In genomic region chr16:23209606-23210005, GRCh38 we compare ENCODE assay signal across 39 cellular contexts. TPM values are rescaled to one million over a fixed set of nuclear protein-coding genes. Genes with fewer than 3 reads are reported as not detected.
"Had no signal": no experiment of that assay in that cellular context is flagged by ENCODE, and none has a peak within 500 bp of the region (broad histone marks: within the 10 kb centered on the region; RNA-seq: fewer than 3 reads in every experiment).

No MANE protein-coding gene starts in this region.

- H3K4me1 Mint-ChIP-seq: activated CD4-positive, alpha-beta T cell treated with anti-CD3 and anti-CD28 coated beads, Interleukin-2, amount 10 ng/mL, durations not matched to agents 24 days and 14 days; activated naive CD8-positive, alpha-beta T cell treated with anti-CD3 and anti-CD28 coated beads for 36 hours; activated T-helper 17 cell treated with anti-CD3 and anti-CD28 coated beads, Interleukin-2, amount 50 U/mL, for 72 hours; central memory CD8-positive, alpha-beta T cell had no signal

- DNase-seq: activated B cell treated with CpG ODN at 0.5 μM for 24 hours; activated CD4-positive, alpha-beta memory T cell treated with anti-CD3 and anti-CD28 coated beads for 36 hours; activated CD4-positive, alpha-beta T cell treated with anti-CD3 and anti-CD28 coated beads for 4 hours; activated CD4-positive, alpha-beta T cell treated with anti-CD3 and anti-CD28 coated beads, Interleukin-2, amount 10 ng/mL, durations not matched to agents 24 days and 14 days; activated CD4-positive, alpha-beta T cell treated with anti-CD3 and anti-CD28 coated beads, Interleukin-2, amount 50 U/mL, for 1 hour; activated CD4-positive, alpha-beta T cell treated with anti-CD3 and anti-CD28 coated beads, Interleukin-2, amount 50 U/mL, for 4 hours; activated CD4-positive, CD25-positive, alpha-beta regulatory T cell treated with anti-CD3 and anti-CD28 coated beads, Interleukin-2, amount 50 U/mL, for 72 hours; activated CD8-positive, alpha-beta memory T cell treated with anti-CD3 and anti-CD28 coated beads, Interleukin-2, amount 50 U/mL, for 4 hours; activated CD8-positive, alpha-beta T cell treated with anti-CD3 and anti-CD28 coated beads for 36 hours; activated effector memory CD4-positive, alpha-beta T cell treated with anti-CD3 and anti-CD28 coated beads, Interleukin-2, amount 50 U/mL, for 16 hours; activated gamma-delta T cell treated with Interleukin-2 at 50 U/mL for 16 hours; activated naive CD4-positive, alpha-beta T cell; activated naive CD4-positive, alpha-beta T cell treated with anti-CD3 and anti-CD28 coated beads for 36 hours; activated naive CD4-positive, alpha-beta T cell treated with anti-CD3 and anti-CD28 coated beads, Interleukin-2, amount 50 U/mL, for 16 hours; activated naive CD8-positive, alpha-beta T cell treated with anti-CD3 and anti-CD28 coated beads for 36 hours; activated T-cell treated with anti-CD3 and anti-CD28 coated beads for 4 hours; activated T-cell treated with anti-CD3 and anti-CD28 coated beads, Interleukin-2, amount 50 U/mL, for 1 hour; activated T-cell treated with anti-CD3 and anti-CD28 coated beads, Interleukin-2, amount 50 U/mL, for 4 hours; activated T-cell treated with anti-CD3 and anti-CD28 coated beads, Interleukin-2, amount 50 U/mL, for 72 hours; amygdala; anterior cingulate cortex; caudate nucleus; SW 1271; T-helper 1 cell; T-helper 2 cell; T-helper 9 cell had no signal

- H3K27ac Mint-ChIP-seq: activated B cell treated with CpG ODN at 0.5 μM for 24 hours; activated CD4-positive, alpha-beta memory T cell treated with anti-CD3 and anti-CD28 coated beads for 36 hours; activated CD4-positive, alpha-beta T cell treated with anti-CD3 and anti-CD28 coated beads, Interleukin-2, amount 10 ng/mL, durations not matched to agents 24 days and 14 days; activated CD8-positive, alpha-beta T cell treated with anti-CD3 and anti-CD28 coated beads for 36 hours; activated naive CD4-positive, alpha-beta T cell treated with anti-CD3 and anti-CD28 coated beads for 36 hours; activated naive CD4-positive, alpha-beta T cell treated with anti-CD3 and anti-CD28 coated beads, Interleukin-2, amount 50 U/mL, for 72 hours; activated naive CD8-positive, alpha-beta T cell treated with anti-CD3 and anti-CD28 coated beads for 36 hours; activated T-cell treated with anti-CD3 and anti-CD28 coated beads, Interleukin-2, amount 50 U/mL, for 72 hours; activated T-helper 1 cell treated with anti-CD3 and anti-CD28 coated beads, Interleukin-12 subunit alpha, Interleukin-12 subunit beta, Interleukin-2, Interleukin-4 antibody, amounts not matched to agents 30 ng/mL and 10 ng/mL and 1 ng/mL, durations not matched to agents 14 hours and 24 hours and 36 hours; activated T-helper 17 cell treated with anti-CD3 and anti-CD28 coated beads, Interleukin-2, amount 50 U/mL, for 72 hours; brain; T-helper 1 cell treated with Interleukin-12 subunit alpha and Interleukin-12 subunit beta and Interleukin-4 antibody, amounts not matched to agents 30 μg/mL and 1 μg/mL, for 36 hours; T-helper 2 cell treated with Interferon-gamma antibody and Interleukin-4, amounts not matched to agents 5 μg/mL and 100 μg/mL, for 36 hours had no signal

- H3K9me3 Mint-ChIP-seq: activated B cell treated with CpG ODN at 0.5 μM for 24 hours; activated CD4-positive, alpha-beta memory T cell treated with anti-CD3 and anti-CD28 coated beads for 36 hours; activated CD4-positive, alpha-beta T cell treated with anti-CD3 and anti-CD28 coated beads, Interleukin-2, amount 10 ng/mL, durations not matched to agents 24 days and 14 days; activated CD8-positive, alpha-beta T cell treated with anti-CD3 and anti-CD28 coated beads for 36 hours; activated naive CD4-positive, alpha-beta T cell treated with anti-CD3 and anti-CD28 coated beads for 36 hours; activated naive CD4-positive, alpha-beta T cell treated with anti-CD3 and anti-CD28 coated beads, Interleukin-2, amount 50 U/mL, for 72 hours; activated naive CD8-positive, alpha-beta T cell treated with anti-CD3 and anti-CD28 coated beads for 36 hours; activated T-cell treated with anti-CD3 and anti-CD28 coated beads, Interleukin-2, amount 50 U/mL, for 4 hours; activated T-cell treated with anti-CD3 and anti-CD28 coated beads, Interleukin-2, amount 50 U/mL, for 72 hours; activated T-helper 1 cell treated with anti-CD3 and anti-CD28 coated beads, Interleukin-12 subunit alpha, Interleukin-12 subunit beta, Interleukin-2, Interleukin-4 antibody, amounts not matched to agents 30 ng/mL and 10 ng/mL and 1 ng/mL, durations not matched to agents 14 hours and 24 hours and 36 hours; activated T-helper 17 cell treated with anti-CD3 and anti-CD28 coated beads, Interleukin-2, amount 50 U/mL, for 72 hours; brain; central memory CD8-positive, alpha-beta T cell; T-helper 1 cell treated with Interleukin-12 subunit alpha and Interleukin-12 subunit beta and Interleukin-4 antibody, amounts not matched to agents 30 μg/mL and 1 μg/mL, for 36 hours; T-helper 2 cell treated with Interferon-gamma antibody and Interleukin-4, amounts not matched to agents 5 μg/mL and 100 μg/mL, for 36 hours had no signal

- FAIRE-seq: bronchial epithelial cell, TTC549 had no signal

- H3K27me3 ChIP-seq: ascending aorta, cardiac muscle cell had no signal

- ATAC-seq: activated CD8-positive, alpha-beta T cell treated with anti-CD3 and anti-CD28 coated beads for 36 hours; activated naive CD4-positive, alpha-beta T cell treated with anti-CD3 and anti-CD28 coated beads, Interleukin-2, amount 50 U/mL, for 72 hours; activated T-cell treated with anti-CD3 and anti-CD28 coated beads, Interleukin-2, amount 50 U/mL, for 4 hours; activated T-cell treated with anti-CD3 and anti-CD28 coated beads, Interleukin-2, amount 50 U/mL, for 72 hours; activated T-helper 17 cell treated with anti-CD3 and anti-CD28 coated beads, Interleukin-2, amount 50 U/mL, for 72 hours had no signal

- H3K27ac ChIP-seq: ascending aorta, cardiac muscle cell, VCaP had no signal

- H3K4me3 Mint-ChIP-seq: activated B cell treated with CpG ODN at 0.5 μM for 24 hours; activated CD4-positive, alpha-beta memory T cell treated with anti-CD3 and anti-CD28 coated beads for 36 hours; activated CD4-positive, alpha-beta T cell treated with anti-CD3 and anti-CD28 coated beads, Interleukin-2, amount 10 ng/mL, durations not matched to agents 24 days and 14 days; activated CD8-positive, alpha-beta T cell treated with anti-CD3 and anti-CD28 coated beads for 36 hours; activated naive CD4-positive, alpha-beta T cell treated with anti-CD3 and anti-CD28 coated beads for 36 hours; activated naive CD8-positive, alpha-beta T cell treated with anti-CD3 and anti-CD28 coated beads for 36 hours; activated T-cell treated with anti-CD3 and anti-CD28 coated beads, Interleukin-2, amount 50 U/mL, for 4 hours; activated T-cell treated with anti-CD3 and anti-CD28 coated beads, Interleukin-2, amount 50 U/mL, for 72 hours; activated T-helper 1 cell treated with anti-CD3 and anti-CD28 coated beads, Interleukin-12 subunit alpha, Interleukin-12 subunit beta, Interleukin-2, Interleukin-4 antibody, amounts not matched to agents 30 ng/mL and 10 ng/mL and 1 ng/mL, durations not matched to agents 14 hours and 24 hours and 36 hours; activated T-helper 17 cell treated with anti-CD3 and anti-CD28 coated beads, Interleukin-2, amount 50 U/mL, for 72 hours; brain; central memory CD8-positive, alpha-beta T cell; T-helper 1 cell treated with Interleukin-12 subunit alpha and Interleukin-12 subunit beta and Interleukin-4 antibody, amounts not matched to agents 30 μg/mL and 1 μg/mL, for 36 hours; T-helper 2 cell treated with Interferon-gamma antibody and Interleukin-4, amounts not matched to agents 5 μg/mL and 100 μg/mL, for 36 hours had no signal

- H3K4me1 ChIP-seq: ascending aorta had no signal

- H3K9me3 ChIP-seq: ascending aorta had no signal

- H3K36me3 ChIP-seq: ascending aorta, cardiac muscle cell had no signal

- H3K36me3 Mint-ChIP-seq: activated CD4-positive, alpha-beta memory T cell treated with anti-CD3 and anti-CD28 coated beads for 36 hours; activated naive CD4-positive, alpha-beta T cell treated with anti-CD3 and anti-CD28 coated beads, Interleukin-2, amount 50 U/mL, for 72 hours; activated naive CD8-positive, alpha-beta T cell treated with anti-CD3 and anti-CD28 coated beads for 36 hours; brain had no signal

- H3K4me3 ChIP-seq: ascending aorta, cardiac muscle cell had no signal

RNA-seq across cellular contexts. Expression of gene SCNN1G, which starts 27.1 kb away (rescaled TPM):
- total RNA-seq: activated B cell treated with CpG ODN at 0.5 μM for 24 hours; activated CD4-positive, alpha-beta memory T cell treated with anti-CD3 and anti-CD28 coated beads for 36 hours; activated CD4-positive, alpha-beta T cell treated with anti-CD3 and anti-CD28 coated beads, Interleukin-2, amount 10 ng/mL, durations not matched to agents 24 days and 14 days; activated CD8-positive, alpha-beta memory T cell treated with anti-CD3 and anti-CD28 coated beads for 36 hours; activated CD8-positive, alpha-beta T cell treated with anti-CD3 and anti-CD28 coated beads for 36 hours; activated naive CD4-positive, alpha-beta T cell treated with anti-CD3 and anti-CD28 coated beads for 36 hours; activated naive CD4-positive, alpha-beta T cell treated with anti-CD3 and anti-CD28 coated beads, Interleukin-2, amount 50 U/mL, for 72 hours; activated naive CD8-positive, alpha-beta T cell treated with anti-CD3 and anti-CD28 coated beads for 36 hours; activated T-cell treated with anti-CD3 and anti-CD28 coated beads, Interleukin-2, amount 50 U/mL, for 4 hours; activated T-cell treated with anti-CD3 and anti-CD28 coated beads, Interleukin-2, amount 50 U/mL, for 72 hours; activated T-helper 1 cell treated with anti-CD3 and anti-CD28 coated beads, Interleukin-12 subunit alpha, Interleukin-12 subunit beta, Interleukin-2, Interleukin-4 antibody, amounts not matched to agents 30 ng/mL and 10 ng/mL and 1 ng/mL, durations not matched to agents 14 hours and 24 hours and 36 hours; activated T-helper 17 cell treated with anti-CD3 and anti-CD28 coated beads, Interleukin-2, amount 50 U/mL, for 72 hours; ascending aorta; bronchial epithelial cell; cardiac muscle cell had no signal
- polyA plus RNA-seq: cardiac muscle cell had no signal
